Comparison of ENCODE assay signal across 17 cellular contexts in genomic region chr21:41445465-41445862, GRCh38.
"Had no signal": no experiment of that assay in that cellular context is flagged by ENCODE, and none has a peak within 500 bp of the region (broad histone marks: within the 10 kb centered on the region; RNA-seq: fewer than 3 reads in every experiment).

No MANE protein-coding gene starts in this region.

- ATAC-seq: activated CD8-positive, alpha-beta T cell treated with anti-CD3 and anti-CD28 coated beads for 36 hours; activated T-helper 17 cell treated with anti-CD3 and anti-CD28 coated beads, Interleukin-2, amount 50 U/mL, for 72 hours; esophagus mucosa; foreskin keratinocyte had no signal

- H3K27me3 Mint-ChIP-seq: activated CD8-positive, alpha-beta T cell treated with anti-CD3 and anti-CD28 coated beads for 36 hours; activated naive CD4-positive, alpha-beta T cell treated with anti-CD3 and anti-CD28 coated beads, Interleukin-2, amount 50 U/mL, for 24 hours; activated T-helper 17 cell treated with anti-CD3 and anti-CD28 coated beads, Interleukin-2, amount 50 U/mL, for 72 hours had no signal

- H3K4me3 ChIP-seq: left ventricle myocardium inferior, prostate gland, sigmoid colon, suprapubic skin had no signal

- FAIRE-seq: bronchial epithelial cell, endometrium had no signal

- H3K4me3 Mint-ChIP-seq: activated CD8-positive, alpha-beta T cell treated with anti-CD3 and anti-CD28 coated beads for 36 hours; activated naive CD4-positive, alpha-beta T cell treated with anti-CD3 and anti-CD28 coated beads, Interleukin-2, amount 50 U/mL, for 24 hours; activated T-helper 17 cell treated with anti-CD3 and anti-CD28 coated beads, Interleukin-2, amount 50 U/mL, for 72 hours; nephron progenitor cell had no signal

- H3K27ac ChIP-seq: foreskin keratinocyte, left ventricle myocardium inferior, prostate gland, sigmoid colon, suprapubic skin had no signal

- H3K4me1 ChIP-seq: foreskin keratinocyte, left ventricle myocardium inferior, prostate gland, sigmoid colon, suprapubic skin had no signal

- H3K9me3 Mint-ChIP-seq: activated CD8-positive, alpha-beta T cell treated with anti-CD3 and anti-CD28 coated beads for 36 hours; activated naive CD4-positive, alpha-beta T cell treated with anti-CD3 and anti-CD28 coated beads, Interleukin-2, amount 50 U/mL, for 24 hours; activated T-helper 17 cell treated with anti-CD3 and anti-CD28 coated beads, Interleukin-2, amount 50 U/mL, for 72 hours had no signal

- DNase-seq: activated CD8-positive, alpha-beta T cell treated with anti-CD3 and anti-CD28 coated beads for 36 hours; aorta; foreskin keratinocyte; head of caudate nucleus; left ventricle myocardium inferior; mesenchymal stem cell; nephron progenitor cell; sigmoid colon; stimulated activated CD4-positive, alpha-beta T cell treated with anti-CD3 and anti-CD28 coated beads, Interleukin-2, amount 100 ng/mL, for 48 hours; stimulated activated naive CD4-positive, alpha-beta T cell treated with Interleukin-2 at 50 U/mL for 16 hours had no signal

- H3K27ac Mint-ChIP-seq: activated CD8-positive, alpha-beta T cell treated with anti-CD3 and anti-CD28 coated beads for 36 hours; activated T-helper 17 cell treated with anti-CD3 and anti-CD28 coated beads, Interleukin-2, amount 50 U/mL, for 72 hours; nephron progenitor cell had no signal

- H3K4me1 Mint-ChIP-seq: activated naive CD4-positive, alpha-beta T cell treated with anti-CD3 and anti-CD28 coated beads, Interleukin-2, amount 50 U/mL, for 24 hours; activated T-helper 17 cell treated with anti-CD3 and anti-CD28 coated beads, Interleukin-2, amount 50 U/mL, for 72 hours had no signal

- H3K36me3 ChIP-seq: prostate gland had no signal

- H3K27me3 ChIP-seq: foreskin keratinocyte, sigmoid colon, suprapubic skin had no signal

- H3K9me3 ChIP-seq: left ventricle myocardium inferior, prostate gland, sigmoid colon, suprapubic skin had no signal
